Comparison of ENCODE assay signal across 31 cellular contexts in genomic region chr2:78585849-78586248, GRCh38.
"Had no signal": no experiment of that assay in that cellular context is flagged by ENCODE, and none has a peak within 500 bp of the region (broad histone marks: within the 10 kb centered on the region; RNA-seq: fewer than 3 reads in every experiment).

No MANE protein-coding gene starts in this region.

- H3K4me3 Mint-ChIP-seq: naive thymus-derived CD8-positive, alpha-beta T cell; natural killer cell treated with Interleukin-12 subunit alpha and Interleukin-12 subunit beta and Interleukin-15 and Interleukin-18, amount 100 ng/mL, for 72 hours; nephron progenitor cell; neural crest cell; stimulated activated memory B cell treated with anti-CD40 and anti-IgM and Interleukin-4, amounts not matched to agents 10 μg/mL and 1 μg/mL and 100 μg/mL, for 72 hours; stimulated activated naive CD8-positive, alpha-beta T cell treated with anti-CD3 and anti-CD28 coated beads, Interleukin-15, amount 100 ng/mL, for 72 hours; type B pancreatic cell had no signal

- H3K4me3 ChIP-seq: pancreas, prostate gland, right lobe of liver, sigmoid colon, skin epidermis, smooth muscle cell, spleen, suprapubic skin, testis, tibial artery, transverse colon, upper lobe of right lung, uterus had no signal

- H3K4me1 ChIP-seq: pancreas, prostate gland, right lobe of liver, spleen, suprapubic skin, testis, tibial artery, transverse colon, upper lobe of right lung, uterus had no signal

- ATAC-seq: naive thymus-derived CD8-positive, alpha-beta T cell; natural killer cell treated with Interleukin-12 subunit alpha and Interleukin-12 subunit beta and Interleukin-15 and Interleukin-18, amount 100 ng/mL, for 72 hours; pancreas; right cardiac atrium; right lobe of liver; stimulated activated memory B cell treated with anti-CD40 and anti-IgM and Interleukin-4, amounts not matched to agents 10 μg/mL and 1 μg/mL and 100 μg/mL, for 72 hours; stimulated activated naive CD8-positive, alpha-beta T cell treated with anti-CD3 and anti-CD28 coated beads, Interleukin-15, amount 100 ng/mL, for 72 hours; stimulated activated naive CD8-positive, alpha-beta T cell treated with anti-CD3 and anti-CD28 coated beads, Interleukin-15, Interleukin-2, amounts not matched to agents 100 U/mL and 50 U/mL, for 24 hours; upper lobe of right lung had no signal

- H3K36me3 Mint-ChIP-seq: stimulated activated memory B cell treated with anti-CD40 and anti-IgM and Interleukin-4, amounts not matched to agents 10 μg/mL and 1 μg/mL and 100 μg/mL, for 72 hours; type B pancreatic cell had no signal

- H3K27me3 ChIP-seq: neutrophil, right lobe of liver, sigmoid colon, spleen, suprapubic skin, testis, tibial artery, transverse colon, upper lobe of right lung, uterus had no signal

- H3K27me3 Mint-ChIP-seq: naive thymus-derived CD8-positive, alpha-beta T cell; natural killer cell treated with Interleukin-12 subunit alpha and Interleukin-12 subunit beta and Interleukin-15 and Interleukin-18, amount 100 ng/mL, for 72 hours; stimulated activated memory B cell treated with anti-CD40 and anti-IgM and Interleukin-4, amounts not matched to agents 10 μg/mL and 1 μg/mL and 100 μg/mL, for 72 hours; stimulated activated naive CD8-positive, alpha-beta T cell treated with anti-CD3 and anti-CD28 coated beads, Interleukin-15, amount 100 ng/mL, for 72 hours; type B pancreatic cell had no signal

- H3K9me3 Mint-ChIP-seq: nephron progenitor cell, neural crest cell, type B pancreatic cell had no signal

- H3K27ac ChIP-seq: neutrophil, pancreas, prostate gland, right lobe of liver, sigmoid colon, skin epidermis, spleen, suprapubic skin, testis, tibial artery, transverse colon, upper lobe of right lung, uterus had no signal

- H3K4me1 Mint-ChIP-seq: naive thymus-derived CD8-positive, alpha-beta T cell; stimulated activated memory B cell treated with anti-CD40 and anti-IgM and Interleukin-4, amounts not matched to agents 10 μg/mL and 1 μg/mL and 100 μg/mL, for 72 hours; stimulated activated naive CD8-positive, alpha-beta T cell treated with anti-CD3 and anti-CD28 coated beads, Interleukin-15, amount 100 ng/mL, for 72 hours had no signal

- H3K9me3 ChIP-seq: neutrophil, pancreas, prostate gland, right lobe of liver, sigmoid colon, suprapubic skin, testis, tibial artery, transverse colon, upper lobe of right lung, uterus had no signal

- DNase-seq: naive thymus-derived CD8-positive, alpha-beta T cell; nephron progenitor cell; nucleus accumbens; pancreas; right cardiac atrium; right lobe of liver; sigmoid colon; spleen; stimulated activated CD4-positive, alpha-beta T cell treated with anti-CD3 and anti-CD28 coated beads, Interleukin-12 subunit alpha, Interleukin-12 subunit beta, amount 100 ng/mL, for 4 hours; stimulated activated CD4-positive, alpha-beta T cell treated with anti-CD3 and anti-CD28 coated beads, Interleukin-1b, Interleukin-23, amount 100 ng/mL, for 48 hours; stimulated activated CD4-positive, alpha-beta T cell treated with anti-CD3 and anti-CD28 coated beads, Interleukin-4, amount 100 ng/mL, for 1 hour; stimulated activated CD4-positive, alpha-beta T cell treated with anti-CD3 and anti-CD28 coated beads, Interleukin-4, amount 100 ng/mL, for 4 hours; stimulated activated CD8-positive, alpha-beta memory T cell treated with anti-CD3 and anti-CD28 coated beads, Interleukin-4, amount 100 ng/mL, for 48 hours; stimulated activated naive CD4-positive, alpha-beta T cell; stimulated activated naive CD8-positive, alpha-beta T cell treated with anti-CD3 and anti-CD28 coated beads, Interleukin-15, amount 100 ng/mL, for 72 hours; stimulated activated naive CD8-positive, alpha-beta T cell treated with anti-CD3 and anti-CD28 coated beads, Interleukin-15, Interleukin-2, amounts not matched to agents 100 U/mL and 50 U/mL, for 24 hours; substantia nigra; testis; tibial artery; transverse colon; upper lobe of right lung; uterus had no signal

- H3K27ac Mint-ChIP-seq: naive thymus-derived CD8-positive, alpha-beta T cell; natural killer cell treated with Interleukin-12 subunit alpha and Interleukin-12 subunit beta and Interleukin-15 and Interleukin-18, amount 100 ng/mL, for 72 hours; nephron progenitor cell; stimulated activated memory B cell treated with anti-CD40 and anti-IgM and Interleukin-4, amounts not matched to agents 10 μg/mL and 1 μg/mL and 100 μg/mL, for 72 hours; stimulated activated naive CD8-positive, alpha-beta T cell treated with anti-CD3 and anti-CD28 coated beads, Interleukin-15, amount 100 ng/mL, for 72 hours; type B pancreatic cell had no signal

- H3K36me3 ChIP-seq: neutrophil, pancreas, prostate gland, right lobe of liver, sigmoid colon, spleen, suprapubic skin, tibial artery, transverse colon, upper lobe of right lung, uterus had no signal
